ENCODE assay signal across 1 cellular context in the genomic region with DNA sequence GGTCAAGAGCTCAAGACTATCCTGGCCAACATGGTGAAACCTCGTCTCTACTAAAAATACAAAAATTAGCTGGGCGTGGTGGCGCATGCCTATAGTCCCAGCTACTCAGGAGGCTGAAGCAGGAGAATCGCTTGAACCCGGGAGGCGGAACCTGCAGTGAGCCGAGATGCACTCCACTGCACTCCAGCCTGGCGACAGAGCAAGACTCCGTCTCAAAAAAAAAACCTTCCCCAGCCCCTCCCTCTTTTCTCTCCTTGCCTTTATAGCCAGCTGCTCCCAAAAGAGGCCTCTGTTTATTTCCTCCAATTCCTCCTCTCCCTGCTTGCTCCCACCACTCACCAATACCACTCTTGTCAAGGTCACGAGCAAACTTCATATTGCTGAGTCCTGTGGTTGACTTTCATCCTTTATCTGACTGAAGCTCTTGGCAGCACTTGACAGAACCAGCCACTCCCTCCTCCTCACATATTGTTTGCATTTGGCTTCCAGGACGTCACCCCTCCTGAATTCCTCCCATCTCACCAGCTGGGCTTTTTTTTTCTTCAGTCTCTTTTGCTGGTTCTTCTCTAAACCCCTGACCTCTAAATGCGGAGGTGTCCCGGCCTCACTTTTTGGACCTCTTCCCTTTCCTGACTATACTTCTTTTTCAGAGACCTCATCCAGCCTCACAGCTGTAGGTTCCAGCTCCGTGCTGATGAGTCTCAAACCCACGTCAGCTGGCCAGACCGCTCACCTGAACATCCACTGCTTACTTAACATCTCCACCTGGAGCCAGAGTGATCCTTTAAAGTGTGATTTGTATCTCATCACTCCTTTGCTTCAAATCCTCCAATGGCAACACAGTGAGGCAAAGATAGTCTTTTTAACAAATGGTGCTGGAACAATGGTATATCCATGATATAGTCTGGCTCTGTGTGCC.
A peak's percentile ranks its signal among the peaks of the same experiment; 100 is the strongest.
TF ChIP-seq lines count a peak whose summit lies in the region.

No MANE protein-coding gene starts in this region.

TF ChIP-seq in K562, 482 proteins besides CTCF, POLR2A, EP300 and RAD21 (continued from another document and continues in another):
- TF ChIP-seq, protein P1, sequence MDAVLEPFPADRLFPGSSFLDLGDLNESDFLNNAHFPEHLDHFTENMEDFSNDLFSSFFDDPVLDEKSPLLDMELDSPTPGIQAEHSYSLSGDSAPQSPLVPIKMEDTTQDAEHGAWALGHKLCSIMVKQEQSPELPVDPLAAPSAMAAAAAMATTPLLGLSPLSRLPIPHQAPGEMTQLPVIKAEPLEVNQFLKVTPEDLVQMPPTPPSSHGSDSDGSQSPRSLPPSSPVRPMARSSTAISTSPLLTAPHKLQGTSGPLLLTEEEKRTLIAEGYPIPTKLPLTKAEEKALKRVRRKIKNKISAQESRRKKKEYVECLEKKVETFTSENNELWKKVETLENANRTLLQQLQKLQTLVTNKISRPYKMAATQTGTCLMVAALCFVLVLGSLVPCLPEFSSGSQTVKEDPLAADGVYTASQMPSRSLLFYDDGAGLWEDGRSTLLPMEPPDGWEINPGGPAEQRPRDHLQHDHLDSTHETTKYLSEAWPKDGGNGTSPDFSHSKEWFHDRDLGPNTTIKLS (IDR thresholded peaks at IDR 0.05; ENCODE audit: borderline replicate concordance, low read depth), result no peak
- TF ChIP-seq YBX1 (IDR thresholded peaks at IDR 0.05) (no peak), SETDB1 (IDR thresholded peaks at IDR 0.05; ENCODE audit: low read length) (no peak), CGGBP1 (CRISPR knock-in tag; IDR thresholded peaks at IDR 0.05) (no peak), DLX4 (CRISPR knock-in tag; IDR thresholded peaks at IDR 0.05) (no peak), ZNF253 (CRISPR knock-in tag; conservative IDR thresholded peaks at IDR 0.05) (no peak), HEY1 (CRISPR knock-in tag; IDR thresholded peaks at IDR 0.05; ENCODE audit: borderline replicate concordance) (no peak), GABPB2 (CRISPR knock-in tag; conservative IDR thresholded peaks at IDR 0.05) (no peak), ESRRA (IDR thresholded peaks at IDR 0.05; ENCODE audit: borderline replicate concordance, low read depth) (peak; percentile 84; the same call in 1 of the 2 replicates), ZKSCAN1 (IDR thresholded peaks at IDR 0.05; ENCODE audit: low read depth, low read length) (no peak), ZNF586 (CRISPR knock-in tag; conservative IDR thresholded peaks at IDR 0.05) (no peak), MNT (conservative IDR thresholded peaks at IDR 0.05) (0 out of 4 replicates have a peak, but pooled peaks of 1 of the 2 experiments have one; percentile 18), DMBX1 (CRISPR knock-in tag; IDR thresholded peaks at IDR 0.05; ENCODE audit: borderline replicate concordance) (no peak), TBP (optimal IDR thresholded peaks at IDR 0.05; ENCODE audit: low read depth, low read length) (no peak), HES1 (IDR thresholded peaks at IDR 0.05; ENCODE audit: low read depth) (0 out of 2 replicates have a peak, but pooled peaks have one; percentile 47), CXXC5 (CRISPR knock-in tag; IDR thresholded peaks at IDR 0.05) (no peak), E2F4 (CRISPR knock-in tag; IDR thresholded peaks at IDR 0.05; ENCODE audit: low read depth) (no peak), NFIC (IDR thresholded peaks at IDR 0.05) (0 out of 2 replicates have a peak, but pooled peaks have one; percentile 32), STAT5A (IDR thresholded peaks at IDR 0.05; ENCODE audit: borderline replicate concordance, low read length) (no peak), DPF2 (IDR thresholded peaks at IDR 0.05) (peak; percentile 60), ARID1B (IDR thresholded peaks at IDR 0.05) (peak; percentile 49; the same call in 1 of the 2 replicates), SMARCA4 (IDR thresholded peaks at IDR 0.05) (peak; percentile 44; the same call in 1 of the 2 replicates), ILK (tag; IDR thresholded peaks at IDR 0.05; ENCODE audit: borderline replicate concordance, low read depth) (no peak), CTBP1 (IDR thresholded peaks at IDR 0.05; ENCODE audit: borderline replicate concordance) (0 out of 2 replicates have a peak, but pooled peaks have one; percentile 37), ZBTB43 (CRISPR knock-in tag; IDR thresholded peaks at IDR 0.05) (no peak), CBFA2T2 (conservative IDR thresholded peaks at IDR 0.05) (peak; percentile 18; the same call in 1 of the 2 replicates), ZNF316 (IDR thresholded peaks at IDR 0.05) (peak; percentile 50), ZNF407 (IDR thresholded peaks at IDR 0.05; ENCODE audit: low read depth) (no peak), ZNF124 (CRISPR knock-in tag; IDR thresholded peaks at IDR 0.05) (no peak), CHD2 (IDR thresholded peaks at IDR 0.05; ENCODE audit: low read depth, low read length) (no peak), SMAD1 (IDR thresholded peaks at IDR 0.05; ENCODE audit: low read depth, low read length, partially characterized antibody) (no peak)
- TF ChIP-seq, protein P2, sequence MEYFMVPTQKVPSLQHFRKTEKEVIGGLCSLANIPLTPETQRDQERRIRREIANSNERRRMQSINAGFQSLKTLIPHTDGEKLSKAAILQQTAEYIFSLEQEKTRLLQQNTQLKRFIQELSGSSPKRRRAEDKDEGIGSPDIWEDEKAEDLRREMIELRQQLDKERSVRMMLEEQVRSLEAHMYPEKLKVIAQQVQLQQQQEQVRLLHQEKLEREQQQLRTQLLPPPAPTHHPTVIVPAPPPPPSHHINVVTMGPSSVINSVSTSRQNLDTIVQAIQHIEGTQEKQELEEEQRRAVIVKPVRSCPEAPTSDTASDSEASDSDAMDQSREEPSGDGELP (CRISPR knock-in tag; IDR thresholded peaks at IDR 0.05; ENCODE audit: borderline replicate concordance), result peak; percentile 43; the same call in 1 of the 2 replicates
- TF ChIP-seq, protein P3, sequence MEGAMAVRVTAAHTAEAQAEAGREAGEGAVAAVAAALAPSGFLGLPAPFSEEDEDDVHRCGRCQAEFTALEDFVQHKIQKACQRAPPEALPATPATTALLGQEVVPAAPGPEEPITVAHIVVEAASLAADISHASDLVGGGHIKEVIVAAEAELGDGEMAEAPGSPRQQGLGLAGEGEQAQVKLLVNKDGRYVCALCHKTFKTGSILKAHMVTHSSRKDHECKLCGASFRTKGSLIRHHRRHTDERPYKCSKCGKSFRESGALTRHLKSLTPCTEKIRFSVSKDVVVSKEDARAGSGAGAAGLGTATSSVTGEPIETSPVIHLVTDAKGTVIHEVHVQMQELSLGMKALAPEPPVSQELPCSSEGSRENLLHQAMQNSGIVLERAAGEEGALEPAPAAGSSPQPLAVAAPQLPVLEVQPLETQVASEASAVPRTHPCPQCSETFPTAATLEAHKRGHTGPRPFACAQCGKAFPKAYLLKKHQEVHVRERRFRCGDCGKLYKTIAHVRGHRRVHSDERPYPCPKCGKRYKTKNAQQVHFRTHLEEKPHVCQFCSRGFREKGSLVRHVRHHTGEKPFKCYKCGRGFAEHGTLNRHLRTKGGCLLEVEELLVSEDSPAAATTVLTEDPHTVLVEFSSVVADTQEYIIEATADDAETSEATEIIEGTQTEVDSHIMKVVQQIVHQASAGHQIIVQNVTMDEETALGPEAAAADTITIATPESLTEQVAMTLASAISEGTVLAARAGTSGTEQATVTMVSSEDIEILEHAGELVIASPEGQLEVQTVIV (CRISPR knock-in tag; IDR thresholded peaks at IDR 0.05; ENCODE audit: borderline replicate concordance), result no peak
